In the genomic region with DNA sequence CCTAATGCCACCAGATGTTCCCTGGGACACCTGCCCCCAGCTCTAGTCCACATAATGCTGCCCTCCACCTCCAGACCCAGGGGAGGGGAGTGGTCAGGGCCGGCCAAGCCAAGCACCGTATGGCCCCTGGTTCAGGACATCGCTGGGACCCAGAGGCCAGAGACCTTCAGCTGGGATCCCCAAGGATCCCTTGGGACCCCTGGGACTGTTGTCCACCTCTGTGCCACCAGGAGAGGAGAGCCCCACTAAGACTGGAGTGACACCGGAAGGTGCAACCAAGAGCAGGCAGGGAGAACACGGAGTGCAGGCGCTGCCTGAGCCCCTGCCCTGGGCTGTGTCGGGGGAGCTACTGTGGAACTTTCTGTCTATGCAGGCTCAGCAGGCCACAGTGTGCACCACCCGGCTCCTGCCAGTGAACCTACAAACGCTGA, we compare ENCODE assay signal across 9 cellular contexts. TPM values are rescaled to one million over a fixed set of nuclear protein-coding genes. Genes with fewer than 3 reads are reported as not detected.
DNase-seq lines count a peak whose midpoint lies in the region; ATAC-seq and TF ChIP-seq lines count a peak whose summit lies in the region.
"Had no signal": no experiment of that assay in that cellular context is flagged by ENCODE, and none has a peak within 500 bp of the region (broad histone marks: within the 10 kb centered on the region; RNA-seq: fewer than 3 reads in every experiment).

No MANE protein-coding gene starts in this region.

- H3K9me3 Mint-ChIP-seq in CD4-positive, alpha-beta T cell: no peaks in the 10 kb centered on the region
- peaks cover 7% of the 10 kb centered on the region for H3K9me3 Mint-ChIP-seq in chondrocyte (ENCODE audit: low read depth)

- POLR2A ChIA-PET in CD4-positive, alpha-beta T cell (lab: Charles Lee): interaction anchor here (1.5 to 2.4 kb wide), 2 partner anchors 48 to 83 kb away, joined by 7 to 13 read pairs; no protein-coding TSS in a partner anchor

- H3K4me1 Mint-ChIP-seq in CD4-positive, alpha-beta T cell (ENCODE audit: low read depth): peaks cover 27% of the 10 kb centered on the region
- no peaks in the 10 kb centered on the region for H3K4me1 Mint-ChIP-seq in chondrocyte (ENCODE audit: low read depth)

- peak in 1 of 10 experiments; percentile 31 for DNase-seq in CD4-positive, alpha-beta T cell
- peak; percentile 30 for DNase-seq in GM20000 (ENCODE audit: low spot score)
- DNase-seq in esophagus squamous epithelium (lab: John Stamatoyannopoulos, UW): no peak
- DNase-seq in NCI-H2107 treated with DMSO at 0.1 percent for 48 hours (lab: John Stamatoyannopoulos, UW; ENCODE audit: unreplicated experiment): no peak
- DNase-seq in chondrocyte (ENCODE audit: low spot score): no peak
- no peak for DNase-seq in NCI-H524 treated with DMSO at 0.1 percent for 48 hours (lab: John Stamatoyannopoulos, UW)

- H3K4me3 ChIP-seq in esophagus squamous epithelium: no peak overlapping the region

- peaks cover 4 to 20% (median 5%) of the 10 kb centered on the region in 3 donors for H3K4me1 ChIP-seq in esophagus squamous epithelium

- peak overlapping the region; percentile 35 for H3K27ac ChIP-seq in CD4-positive, alpha-beta T cell (ENCODE audit: low read depth, low read length)
- peak overlapping the region in 3 of 4 donors; percentile 43 to 74 (median 59) for H3K27ac ChIP-seq in esophagus squamous epithelium

- CTCF ChIA-PET in CD4-positive, alpha-beta T cell (lab: Charles Lee): no interaction called here

- H3K9me3 ChIP-seq in CD4-positive, alpha-beta T cell (ENCODE audit: control insufficient read depth, low read length): no peaks in the 10 kb centered on the region
- no peaks in the 10 kb centered on the region for H3K9me3 ChIP-seq in esophagus squamous epithelium

- intact Hi-C loops in CD4-positive, alpha-beta T cell (cut with DNase I, micrococcal nuclease): no loop called here
- intact Hi-C loops in esophagus squamous epithelium (cut with DNase I): no loop called here

- H3K36me3 ChIP-seq in esophagus squamous epithelium: no peaks in the 10 kb centered on the region

- peak overlapping the region; percentile 79 for H3K27ac Mint-ChIP-seq in CD4-positive, alpha-beta T cell
- no peak overlapping the region for H3K27ac Mint-ChIP-seq in chondrocyte (ENCODE audit: unreplicated experiment)

- no peak for ATAC-seq in CD4-positive, alpha-beta T cell (ENCODE audit: poor library complexity)
- ATAC-seq in HG03342 (IDR thresholded peaks at IDR 0.05; ENCODE audit: unreplicated experiment): peak; percentile 20
- ATAC-seq in GM18858 (IDR thresholded peaks at IDR 0.05; ENCODE audit: unreplicated experiment): no peak

- H3K27me3 ChIP-seq in CD4-positive, alpha-beta T cell (ENCODE audit: control insufficient read depth, insufficient read depth, low read length): no peaks in the 10 kb centered on the region
- peaks cover 0 to 31% (median 0%) of the 10 kb centered on the region in 4 donors for H3K27me3 ChIP-seq in esophagus squamous epithelium

- 52 to 55% methylated on average over 5 to 6 of the region's 9 CpGs for WGBS in esophagus squamous epithelium, 2 donors

- no peaks in the 10 kb centered on the region for H3K27me3 Mint-ChIP-seq in CD4-positive, alpha-beta T cell
- peaks cover 4% of the 10 kb centered on the region for H3K27me3 Mint-ChIP-seq in chondrocyte (ENCODE audit: low read depth)

- no peak for TF ChIP-seq CTCF in CD4-positive, alpha-beta T cell (IDR thresholded peaks at IDR 0.05)
- TF ChIP-seq CTCF in GM20000 (IDR thresholded peaks at IDR 0.05; ENCODE audit: extremely low read depth, missing control alignments): no peak
- TF ChIP-seq CTCF in esophagus squamous epithelium (IDR thresholded peaks at IDR 0.05): no peak
- no peak for TF ChIP-seq CTCF in chondrocyte (IDR thresholded peaks at IDR 0.05)

- no peak for TF ChIP-seq POLR2A in esophagus squamous epithelium (IDR thresholded peaks at IDR 0.05)

- peak overlapping the region; percentile 48 for H3K4me3 Mint-ChIP-seq in CD4-positive, alpha-beta T cell
- H3K4me3 Mint-ChIP-seq in chondrocyte (ENCODE audit: unreplicated experiment): no peak overlapping the region

- H3K36me3 Mint-ChIP-seq in CD4-positive, alpha-beta T cell (ENCODE audit: low read depth): no peaks in the 10 kb centered on the region
- H3K36me3 Mint-ChIP-seq in chondrocyte (ENCODE audit: low read depth): no peaks in the 10 kb centered on the region

RNA-seq across cellular contexts. Expression of a gene that starts 43.6 kb away (rescaled TPM):
- total RNA-seq in CD4-positive, alpha-beta T cell: not detected
- total RNA-seq in esophagus squamous epithelium (under 1 TPM in 1 of 4 donors, not detected in 3; 0.19 TPM), chondrocyte (not detected in 3 replicates)
- total RNA-seq: bronchial epithelial cell had no signal
